In the genomic region with DNA sequence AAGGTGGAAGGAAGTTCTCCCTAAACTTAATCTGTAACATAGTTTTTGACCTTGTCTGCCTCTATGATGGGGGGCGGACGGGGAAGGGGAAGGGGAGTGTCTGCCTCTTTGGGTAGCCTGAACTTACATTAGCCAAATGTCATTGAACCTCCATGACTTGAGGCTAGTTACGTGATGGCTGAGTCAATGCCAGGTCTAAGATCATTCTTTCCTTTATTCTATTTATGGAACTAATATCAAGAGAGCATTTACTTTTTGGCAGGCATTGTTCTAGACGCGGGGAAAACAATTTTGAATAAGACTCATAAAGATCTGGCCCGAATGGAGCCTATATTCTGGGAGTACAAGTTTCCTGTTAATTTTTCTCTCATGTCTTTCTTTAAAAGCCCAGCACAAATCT, we compare ENCODE assay signal across 15 cellular contexts.
DNase-seq lines count a peak whose midpoint lies in the region; ATAC-seq and TF ChIP-seq lines count a peak whose summit lies in the region.
"Had no signal": no experiment of that assay in that cellular context is flagged by ENCODE, and none has a peak within 500 bp of the region (broad histone marks: within the 10 kb centered on the region; RNA-seq: fewer than 3 reads in every experiment).

No MANE protein-coding gene starts in this region.

- DNase-seq in LNCaP clone FGC (ENCODE audit: low read depth) (peak; percentile 49), fibroblast of lung (ENCODE audit: low read depth in 2 of 2) (peak in 1 of 2 donors; percentile 46), suprapubic skin (ENCODE audit: low spot score in 2 of 2) (no peak), SIG-M5 (lab: John Stamatoyannopoulos, UW) (no peak), 8988T (no peak), brain microvascular endothelial cell (no peak)
- DNase-seq: activated CD4-positive, alpha-beta T cell treated with anti-CD3 and anti-CD28 coated beads for 48 hours; activated T-cell treated with anti-CD3 and anti-CD28 coated beads, Interleukin-2, amount 50 U/mL, for 72 hours; MM.1S; ovary; stimulated activated CD4-positive, alpha-beta T cell treated with anti-CD3 and anti-CD28 coated beads, Interleukin-2, amount 100 ng/mL, for 48 hours; T-helper 2 cell had no signal

- H3K4me1 ChIP-seq in fibroblast of lung (ENCODE audit: control insufficient read depth, extremely low read depth, insufficient read depth, low read length) (peaks cover 15% of the 10 kb centered on the region), mucosa of stomach (ENCODE audit: control insufficient read depth, insufficient read depth, low read length) (peaks cover 53% of the 10 kb centered on the region), suprapubic skin (peaks cover 10% of the 10 kb centered on the region)

- TF ChIP-seq CTCF in LNCaP clone FGC (IDR thresholded peaks at IDR 0.05; ENCODE audit: control insufficient read depth, extremely low read depth, insufficient read depth) (no peak), fibroblast of lung (conservative IDR thresholded peaks at IDR 0.05 in 1 of 2, IDR thresholded peaks at IDR 0.05 in 1 of 2; ENCODE audit: low read depth in 1 of 2, low read length in 2 of 2) (no peak), suprapubic skin (IDR thresholded peaks at IDR 0.05) (no peak), brain microvascular endothelial cell (IDR thresholded peaks at IDR 0.05; ENCODE audit: low read depth, low read length, missing control alignments) (no peak)

- ATAC-seq in HG03469 (IDR thresholded peaks at IDR 0.05; ENCODE audit: unreplicated experiment) = no peak
- ATAC-seq: activated T-cell treated with anti-CD3 and anti-CD28 coated beads, Interleukin-2, amount 50 U/mL, for 72 hours; stimulated activated memory B cell treated with anti-CD40 and anti-IgM and Interleukin-4, amounts not matched to agents 10 μg/mL and 1 μg/mL and 100 μg/mL, for 72 hours had no signal

- H3K4me3 ChIP-seq in LNCaP clone FGC (ENCODE audit: low read depth, low read length) (no peak overlapping the region), fibroblast of lung (replicated peaks in 1 of 4; ENCODE audit: control extremely low read depth in 1 of 4, insufficient read depth in 1 of 4, low read depth in 3 of 4, low read length in 4 of 4) (no peak overlapping the region), mucosa of stomach (ENCODE audit: low read length) (no peak overlapping the region), suprapubic skin (no peak overlapping the region), brain microvascular endothelial cell (ENCODE audit: low read depth, low read length) (no peak overlapping the region)
- H3K4me3 ChIP-seq: ovary had no signal

- TF ChIP-seq POLR2A in suprapubic skin (IDR thresholded peaks at IDR 0.05) = no peak

- H3K27ac ChIP-seq in fibroblast of lung (ENCODE audit: insufficient read depth, low read length) = peak overlapping the region; percentile 62
- peak overlapping the region; percentile 20 for H3K27ac ChIP-seq in suprapubic skin
- H3K27ac ChIP-seq in brain microvascular endothelial cell = no peak overlapping the region
- H3K27ac ChIP-seq: ovary had no signal

- WGBS in suprapubic skin = 38% methylated on average over 6 of the region's 6 CpGs

- no peaks in the 10 kb centered on the region for H3K27me3 ChIP-seq in fibroblast of lung (ENCODE audit: control insufficient read depth, insufficient read depth, low read length)
- no peaks in the 10 kb centered on the region for H3K27me3 ChIP-seq in mucosa of stomach (ENCODE audit: control insufficient read depth, insufficient read depth, low read length)
- H3K27me3 ChIP-seq in suprapubic skin = no peaks in the 10 kb centered on the region
- H3K27me3 ChIP-seq in brain microvascular endothelial cell (replicated peaks) = no peaks in the 10 kb centered on the region
- H3K27me3 ChIP-seq: ovary had no signal

- TF ChIP-seq EP300 in suprapubic skin (IDR thresholded peaks at IDR 0.05) = no peak

- H3K36me3 ChIP-seq in fibroblast of lung (ENCODE audit: control insufficient read depth, insufficient read depth, low read length) (no peaks in the 10 kb centered on the region), mucosa of stomach (ENCODE audit: control insufficient read depth, insufficient read depth, low read length) (no peaks in the 10 kb centered on the region), suprapubic skin (no peaks in the 10 kb centered on the region), brain microvascular endothelial cell (replicated peaks) (no peaks in the 10 kb centered on the region)
- H3K36me3 ChIP-seq: ovary had no signal

- H2AFZ ChIP-seq in fibroblast of lung (ENCODE audit: low read length) = no peak overlapping the region

- H3K9me3 ChIP-seq in fibroblast of lung (ENCODE audit: control insufficient read depth, insufficient read depth, low read depth, low read length) = no peaks in the 10 kb centered on the region
- no peaks in the 10 kb centered on the region for H3K9me3 ChIP-seq in mucosa of stomach (ENCODE audit: control insufficient read depth, low read length)
- H3K9me3 ChIP-seq in suprapubic skin = no peaks in the 10 kb centered on the region
- H3K9me3 ChIP-seq: ovary had no signal

- H3K79me2 ChIP-seq in fibroblast of lung (ENCODE audit: control insufficient read depth, insufficient read depth, low read length) = no peaks in the 10 kb centered on the region

- in situ Hi-C loops in brain microvascular endothelial cell (cut with HindIII; ENCODE audit: low pct_ligation_motif_present, low sequenced_read_pairs) = no loop called here

- H3K9ac ChIP-seq in fibroblast of lung (ENCODE audit: insufficient read depth, low read length) (no peak overlapping the region), mucosa of stomach (ENCODE audit: low read length) (peak overlapping the region; percentile 28)

- no peaks in the 10 kb centered on the region for H4K20me1 ChIP-seq in fibroblast of lung (ENCODE audit: control insufficient read depth, extremely low read depth, insufficient read depth, low read length)

- H3K4me2 ChIP-seq in fibroblast of lung (ENCODE audit: extremely low read depth, insufficient read depth, low read length) = peak overlapping the region; percentile 78
